Comparison of ENCODE assay signal across 18 cellular contexts in the genomic region with DNA sequence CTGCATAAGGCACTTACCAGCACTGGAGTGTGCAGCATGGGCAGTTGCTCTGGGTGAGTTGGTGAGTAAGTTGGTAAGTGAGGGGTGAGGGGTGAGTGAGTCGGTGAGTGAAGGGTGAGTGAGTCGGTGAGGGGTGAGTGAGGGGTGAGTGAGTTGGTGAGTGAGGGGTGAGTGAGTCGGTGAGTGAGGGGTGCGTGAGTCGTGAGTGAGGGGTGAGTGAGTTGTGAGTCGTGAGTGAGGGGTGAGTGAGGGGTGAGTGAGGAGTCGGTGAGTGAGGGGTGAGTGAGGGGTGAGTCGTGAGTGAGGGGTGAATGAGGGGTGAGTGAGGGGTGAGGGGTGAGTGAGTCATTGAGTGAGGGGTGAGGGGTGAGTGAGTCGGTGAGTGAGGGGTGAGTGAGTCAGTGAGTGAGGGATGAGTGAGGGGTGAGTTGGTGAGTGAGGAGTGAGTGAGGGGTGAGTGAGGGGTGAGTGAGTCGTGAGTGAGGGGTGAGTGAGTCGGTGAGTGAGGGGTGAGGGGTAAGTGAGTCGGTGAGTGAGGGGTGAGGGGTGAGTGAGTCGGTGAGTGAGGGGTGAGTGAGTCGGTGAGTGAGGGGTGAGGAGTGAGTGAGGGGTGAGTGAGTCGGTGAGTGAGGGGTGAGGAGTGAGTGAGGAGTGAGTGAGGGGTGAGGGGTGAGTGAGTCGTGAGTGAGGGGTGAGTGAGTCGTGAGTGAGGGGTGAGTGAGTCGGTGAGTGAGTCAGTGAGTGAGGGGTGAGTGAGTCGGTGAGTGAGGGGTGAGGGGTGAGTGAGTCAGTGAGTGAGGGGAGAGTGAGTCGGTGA. TPM values are rescaled to one million over a fixed set of nuclear protein-coding genes. Genes with fewer than 3 reads are reported as not detected.
DNase-seq lines count a peak whose midpoint lies in the region; ATAC-seq and TF ChIP-seq lines count a peak whose summit lies in the region.
"Had no signal": no experiment of that assay in that cellular context is flagged by ENCODE, and none has a peak within 500 bp of the region (broad histone marks: within the 10 kb centered on the region; RNA-seq: fewer than 3 reads in every experiment).

No MANE protein-coding gene starts in this region.

- H3K36me3 Mint-ChIP-seq in natural killer cell treated with Interleukin-12 subunit alpha and Interleukin-12 subunit beta and Interleukin-15 and Interleukin-18, amount 100 ng/mL, for 72 hours, result peaks cover 10% of the 10 kb centered on the region
- H3K36me3 Mint-ChIP-seq in natural killer cell, result no peaks in the 10 kb centered on the region
- H3K36me3 Mint-ChIP-seq in WTC11, result peaks cover 9% of the 10 kb centered on the region
- H3K36me3 Mint-ChIP-seq in activated naive CD8-positive, alpha-beta T cell treated with anti-CD3 and anti-CD28 coated beads, Interleukin-2, amount 10 ng/mL, durations not matched to agents 7 days and 5 days, result peaks cover 14% of the 10 kb centered on the region
- H3K36me3 Mint-ChIP-seq in stimulated activated naive B cell treated with anti-CD40 and anti-IgM and Interleukin-4, amounts not matched to agents 10 μg/mL and 1 μg/mL and 100 μg/mL, for 72 hours, result peaks cover 30 to 48% of the 10 kb centered on the region in 2 donors

- ATAC-seq in natural killer cell treated with Interleukin-12 subunit alpha and Interleukin-12 subunit beta and Interleukin-15 and Interleukin-18, amount 100 ng/mL, for 72 hours, result peak in 1 of 2 donors; percentile 31
- no peak for ATAC-seq in natural killer cell
- ATAC-seq in WTC11, result no peak
- no peak for ATAC-seq in activated naive CD8-positive, alpha-beta T cell treated with anti-CD3 and anti-CD28 coated beads, Interleukin-2, amount 10 ng/mL, durations not matched to agents 7 days and 5 days (ENCODE audit: low read depth)
- no peak for ATAC-seq in stimulated activated naive B cell treated with anti-CD40 and anti-IgM and Interleukin-4, amounts not matched to agents 10 μg/mL and 1 μg/mL and 100 μg/mL, for 72 hours (replicated peaks)
- ATAC-seq in HG02981 (IDR thresholded peaks at IDR 0.05; ENCODE audit: unreplicated experiment), result no peak
- ATAC-seq: lower lobe of right lung had no signal

- no peak overlapping the region for H3K4me3 Mint-ChIP-seq in natural killer cell treated with Interleukin-12 subunit alpha and Interleukin-12 subunit beta and Interleukin-15 and Interleukin-18, amount 100 ng/mL, for 72 hours
- H3K4me3 Mint-ChIP-seq in natural killer cell (no peak overlapping the region), WTC11 (no peak overlapping the region)
- H3K4me3 Mint-ChIP-seq in activated naive CD8-positive, alpha-beta T cell treated with anti-CD3 and anti-CD28 coated beads, Interleukin-2, amount 10 ng/mL, durations not matched to agents 7 days and 5 days, result no peak overlapping the region
- no peak overlapping the region for H3K4me3 Mint-ChIP-seq in stimulated activated naive B cell treated with anti-CD40 and anti-IgM and Interleukin-4, amounts not matched to agents 10 μg/mL and 1 μg/mL and 100 μg/mL, for 72 hours
- H3K4me3 Mint-ChIP-seq: immature natural killer cell, nephron had no signal

- intact Hi-C loops in natural killer cell (cut with micrococcal nuclease), result no loop called here

- TF ChIP-seq CTCF in natural killer cell (IDR thresholded peaks at IDR 0.05), result no peak
- no peak for TF ChIP-seq CTCF in WTC11 (IDR thresholded peaks at IDR 0.05)

- CTCF ChIA-PET in WTC11 (lab: Charles Lee), result no interaction called here

- H3K9me3 Mint-ChIP-seq in natural killer cell treated with Interleukin-12 subunit alpha and Interleukin-12 subunit beta and Interleukin-15 and Interleukin-18, amount 100 ng/mL, for 72 hours, result no peaks in the 10 kb centered on the region
- H3K9me3 Mint-ChIP-seq in natural killer cell (no peaks in the 10 kb centered on the region), WTC11 (peaks cover 5% of the 10 kb centered on the region)
- H3K9me3 Mint-ChIP-seq in activated naive CD8-positive, alpha-beta T cell treated with anti-CD3 and anti-CD28 coated beads, Interleukin-2, amount 10 ng/mL, durations not matched to agents 7 days and 5 days, result no peaks in the 10 kb centered on the region
- H3K9me3 Mint-ChIP-seq in stimulated activated naive B cell treated with anti-CD40 and anti-IgM and Interleukin-4, amounts not matched to agents 10 μg/mL and 1 μg/mL and 100 μg/mL, for 72 hours, result peaks cover 10 to 19% of the 10 kb centered on the region in 2 donors
- H3K9me3 Mint-ChIP-seq: immature natural killer cell had no signal

- no peaks in the 10 kb centered on the region for H3K27me3 Mint-ChIP-seq in natural killer cell treated with Interleukin-12 subunit alpha and Interleukin-12 subunit beta and Interleukin-15 and Interleukin-18, amount 100 ng/mL, for 72 hours
- H3K27me3 Mint-ChIP-seq in natural killer cell (ENCODE audit: low read depth in 2 of 2) (no peaks in the 10 kb centered on the region), WTC11 (ENCODE audit: low read depth) (no peaks in the 10 kb centered on the region)
- no peaks in the 10 kb centered on the region for H3K27me3 Mint-ChIP-seq in activated naive CD8-positive, alpha-beta T cell treated with anti-CD3 and anti-CD28 coated beads, Interleukin-2, amount 10 ng/mL, durations not matched to agents 7 days and 5 days
- H3K27me3 Mint-ChIP-seq in stimulated activated naive B cell treated with anti-CD40 and anti-IgM and Interleukin-4, amounts not matched to agents 10 μg/mL and 1 μg/mL and 100 μg/mL, for 72 hours, result no peaks in the 10 kb centered on the region

- POLR2A ChIA-PET in WTC11 (lab: Charles Lee), result no interaction called here
- POLR2A ChIA-PET in activated naive CD8-positive, alpha-beta T cell treated with anti-CD3 and anti-CD28 coated beads, Interleukin-2, amount 10 ng/mL, durations not matched to agents 7 days and 5 days (lab: Charles Lee), result no interaction called here

- H3K27ac Mint-ChIP-seq in natural killer cell treated with Interleukin-12 subunit alpha and Interleukin-12 subunit beta and Interleukin-15 and Interleukin-18, amount 100 ng/mL, for 72 hours, result peak overlapping the region; percentile 64 to 77
- no peak overlapping the region for H3K27ac Mint-ChIP-seq in natural killer cell
- peak overlapping the region; percentile 36; the same call in 1 of the 2 replicates for H3K27ac Mint-ChIP-seq in WTC11
- H3K27ac Mint-ChIP-seq in activated naive CD8-positive, alpha-beta T cell treated with anti-CD3 and anti-CD28 coated beads, Interleukin-2, amount 10 ng/mL, durations not matched to agents 7 days and 5 days, result peak overlapping the region; percentile 54
- peak overlapping the region; percentile 60 for H3K27ac Mint-ChIP-seq in stimulated activated naive B cell treated with anti-CD40 and anti-IgM and Interleukin-4, amounts not matched to agents 10 μg/mL and 1 μg/mL and 100 μg/mL, for 72 hours

- no peak for DNase-seq in natural killer cell treated with Interleukin-12 subunit alpha and Interleukin-12 subunit beta and Interleukin-15 and Interleukin-18, amount 100 ng/mL, for 72 hours (ENCODE audit: low spot score)
- DNase-seq in natural killer cell (no peak), WTC11 (ENCODE audit: low spot score) (no peak), cerebellar nuclear complex (lab: John Stamatoyannopoulos, UW) (no peak), HuH-7 (ENCODE audit: low spot score) (no peak)
- DNase-seq in activated naive CD8-positive, alpha-beta T cell treated with anti-CD3 and anti-CD28 coated beads, Interleukin-2, amount 10 ng/mL, durations not matched to agents 7 days and 5 days, result no peak
- no peak for DNase-seq in stimulated activated naive B cell treated with anti-CD40 and anti-IgM and Interleukin-4, amounts not matched to agents 10 μg/mL and 1 μg/mL and 100 μg/mL, for 72 hours
- DNase-seq: AML-193, GF-D8, H7, immature natural killer cell, lower lobe of right lung, NCI-H1436, NCI-H2227 treated with DMSO at 0.1 percent for 48 hours, RPMI8226, SW 1271 had no signal

- H3K4me1 Mint-ChIP-seq in natural killer cell treated with Interleukin-12 subunit alpha and Interleukin-12 subunit beta and Interleukin-15 and Interleukin-18, amount 100 ng/mL, for 72 hours (ENCODE audit: low read depth in 2 of 2), result peaks cover 30 to 33% of the 10 kb centered on the region in 2 donors
- H3K4me1 Mint-ChIP-seq in natural killer cell (peaks cover 15 to 28% of the 10 kb centered on the region in 2 donors), WTC11 (peaks cover 26% of the 10 kb centered on the region)
- peaks cover 20% of the 10 kb centered on the region for H3K4me1 Mint-ChIP-seq in activated naive CD8-positive, alpha-beta T cell treated with anti-CD3 and anti-CD28 coated beads, Interleukin-2, amount 10 ng/mL, durations not matched to agents 7 days and 5 days
- peaks cover 29 to 33% of the 10 kb centered on the region in 2 donors for H3K4me1 Mint-ChIP-seq in stimulated activated naive B cell treated with anti-CD40 and anti-IgM and Interleukin-4, amounts not matched to agents 10 μg/mL and 1 μg/mL and 100 μg/mL, for 72 hours

TF ChIP-seq in WTC11, 78 proteins besides CTCF, POLR2A, EP300 and RAD21 (continues in another document):
- TF ChIP-seq, protein P1, sequence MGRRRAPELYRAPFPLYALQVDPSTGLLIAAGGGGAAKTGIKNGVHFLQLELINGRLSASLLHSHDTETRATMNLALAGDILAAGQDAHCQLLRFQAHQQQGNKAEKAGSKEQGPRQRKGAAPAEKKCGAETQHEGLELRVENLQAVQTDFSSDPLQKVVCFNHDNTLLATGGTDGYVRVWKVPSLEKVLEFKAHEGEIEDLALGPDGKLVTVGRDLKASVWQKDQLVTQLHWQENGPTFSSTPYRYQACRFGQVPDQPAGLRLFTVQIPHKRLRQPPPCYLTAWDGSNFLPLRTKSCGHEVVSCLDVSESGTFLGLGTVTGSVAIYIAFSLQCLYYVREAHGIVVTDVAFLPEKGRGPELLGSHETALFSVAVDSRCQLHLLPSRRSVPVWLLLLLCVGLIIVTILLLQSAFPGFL (CRISPR knock-in tag; IDR thresholded peaks at IDR 0.05; ENCODE audit: borderline replicate concordance), result no peak
- no peak for TF ChIP-seq EMX1 (CRISPR knock-in tag; IDR thresholded peaks at IDR 0.05)

RNA-seq across cellular contexts. Expression of a gene that starts 17.1 kb away (rescaled TPM):
- 10 to 100 TPM; 26.9 to 55.9 TPM for total RNA-seq in natural killer cell treated with Interleukin-12 subunit alpha and Interleukin-12 subunit beta and Interleukin-15 and Interleukin-18, amount 100 ng/mL, for 72 hours
- 10 to 100 TPM; 19.8 to 29.2 (median 27.8) TPM for total RNA-seq in natural killer cell
- 72.6 to 88.6 TPM (median 78.0 TPM) in 3 replicates for total RNA-seq in WTC11 (2021)
- 10 to 100 TPM; 35.0 to 35.5 TPM for total RNA-seq in activated naive CD8-positive, alpha-beta T cell treated with anti-CD3 and anti-CD28 coated beads, Interleukin-2, amount 10 ng/mL, durations not matched to agents 7 days and 5 days

RNA-seq across cellular contexts. Expression of a gene that starts 17.7 kb away (rescaled TPM):
- 100 to 1,000 TPM in 1 of 2 donors, 10 to 100 TPM in 1; 96.2 to 127 TPM for total RNA-seq in natural killer cell treated with Interleukin-12 subunit alpha and Interleukin-12 subunit beta and Interleukin-15 and Interleukin-18, amount 100 ng/mL, for 72 hours
- 100 to 1,000 TPM; 106 to 171 (median 139) TPM for total RNA-seq in natural killer cell
- total RNA-seq in WTC11 (2021), result 113 to 133 TPM (median 127 TPM) in 3 replicates
- total RNA-seq in activated naive CD8-positive, alpha-beta T cell treated with anti-CD3 and anti-CD28 coated beads, Interleukin-2, amount 10 ng/mL, durations not matched to agents 7 days and 5 days, result 100 to 1,000 TPM in 1 of 2 experiments, 10 to 100 TPM in 1; 91.1 to 101 TPM

Comparison
In these comparisons a context has a peak if more than half of its experiments do, and no peak if none do; other contexts are left out.
1. H3K27ac Mint-ChIP-seq: peak in natural killer cell treated with Interleukin-12 subunit alpha and Interleukin-12 subunit beta and Interleukin-15 and Interleukin-18, amount 100 ng/mL, for 72 hours (2 of 2), WTC11 (single experiment), activated naive CD8-positive, alpha-beta T cell treated with anti-CD3 and anti-CD28 coated beads, Interleukin-2, amount 10 ng/mL, durations not matched to agents 7 days and 5 days (single experiment) and stimulated activated naive B cell treated with anti-CD40 and anti-IgM and Interleukin-4, amounts not matched to agents 10 μg/mL and 1 μg/mL and 100 μg/mL, for 72 hours (single experiment); none in natural killer cell (0 of 2).